ENCODE assay signal across 13 cellular contexts in the genomic region with DNA sequence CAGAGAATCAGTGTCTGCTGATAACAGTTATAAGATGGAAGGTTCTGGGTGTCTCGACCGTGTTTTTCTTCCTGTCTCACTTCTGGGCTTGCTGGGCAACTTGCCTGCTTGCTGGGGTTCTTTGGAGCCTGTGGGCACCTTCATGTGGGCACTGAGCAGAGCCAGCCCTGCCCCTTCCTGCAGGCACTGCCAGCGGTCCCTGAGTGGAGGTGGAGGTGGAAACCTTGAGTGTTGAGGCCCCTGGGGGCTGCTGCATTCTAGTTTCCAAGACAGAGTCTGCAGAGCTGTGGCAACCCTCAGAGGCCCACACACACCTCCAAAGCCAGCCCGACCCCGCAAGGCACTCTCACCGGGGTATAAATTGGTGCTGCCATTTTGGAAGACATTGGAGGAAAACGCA.
A peak's percentile ranks its signal among the peaks of the same experiment; 100 is the strongest.
DNase-seq lines count a peak whose midpoint lies in the region; ATAC-seq and TF ChIP-seq lines count a peak whose summit lies in the region.
"Had no signal": no experiment of that assay in that cellular context is flagged by ENCODE, and none has a peak within 500 bp of the region (broad histone marks: within the 10 kb centered on the region; RNA-seq: fewer than 3 reads in every experiment).

No MANE protein-coding gene starts in this region.

- H3K4me1 ChIP-seq in BLaER1 treated with 17β-estradiol and CSF1 and Interleukin-3, amounts not matched to agents 10 nM and 100 nM = peaks cover 34 to 49% (median 44%) of the 10 kb centered on the region in 10 experiments
- H3K4me1 ChIP-seq in Loucy (ENCODE audit: insufficient read depth, low read length, poor library complexity, severe bottlenecking) = peaks cover 50% of the 10 kb centered on the region
- H3K4me1 ChIP-seq in lower lobe of right lung = peaks cover 17% of the 10 kb centered on the region

- H4K20me1 ChIP-seq in BLaER1 treated with 17β-estradiol and CSF1 and Interleukin-3, amounts not matched to agents 10 nM and 100 nM = peaks cover 0 to 16% (median 0%) of the 10 kb centered on the region in 11 experiments; a peak in 4 of 22 replicates
- H4K20me1 ChIP-seq in Loucy (ENCODE audit: insufficient read depth, low read length, poor library complexity, severe bottlenecking) = no peaks in the 10 kb centered on the region

- intact Hi-C loops in lower lobe of right lung (cut with DNase I) (no loop called here), posterior vena cava (cut with DNase I) (loop anchor here in 1 of 2 donors (10.0 kb wide), 1 partner anchor 184 kb away; a partner anchor contains a TSS)

- H2AFZ ChIP-seq in Loucy (ENCODE audit: low read length) = no peak overlapping the region

- H3K4me3 Mint-ChIP-seq in activated naive CD8-positive, alpha-beta T cell treated with anti-CD3 and anti-CD28 coated beads, Interleukin-2, amount 50 U/mL, for 24 hours = peak overlapping the region; percentile 3
- H3K4me3 Mint-ChIP-seq: activated B cell treated with CpG ODN at 0.5 μM for 24 hours had no signal

- no peak overlapping the region for H3K4me3 ChIP-seq in BLaER1 treated with 17β-estradiol and CSF1 and Interleukin-3, amounts not matched to agents 10 nM and 100 nM
- no peak overlapping the region for H3K4me3 ChIP-seq in Loucy (ENCODE audit: low read length, poor library complexity, severe bottlenecking)
- H3K4me3 ChIP-seq in lower lobe of right lung = no peak overlapping the region

- TF ChIP-seq CTCF in Loucy (conservative IDR thresholded peaks at IDR 0.05; ENCODE audit: low read length) = no peak
- no peak for TF ChIP-seq CTCF in lower lobe of right lung (IDR thresholded peaks at IDR 0.05)

- H3K27me3 ChIP-seq in BLaER1 treated with 17β-estradiol and CSF1 and Interleukin-3, amounts not matched to agents 10 nM and 100 nM = no peaks in the 10 kb centered on the region
- H3K27me3 ChIP-seq in Loucy (ENCODE audit: insufficient read depth, low read length, poor library complexity, severe bottlenecking) = no peaks in the 10 kb centered on the region
- H3K27me3 ChIP-seq in lower lobe of right lung (ENCODE audit: low read depth) = no peaks in the 10 kb centered on the region

- H3K36me3 ChIP-seq in BLaER1 treated with 17β-estradiol and CSF1 and Interleukin-3, amounts not matched to agents 10 nM and 100 nM = peaks cover 13 to 49% (median 42%) of the 10 kb centered on the region in 11 experiments; a peak in 19 of 22 replicates
- H3K36me3 ChIP-seq in Loucy (ENCODE audit: insufficient read depth, low read length) (no peaks in the 10 kb centered on the region), lower lobe of right lung (no peaks in the 10 kb centered on the region)

- H3K27me3 Mint-ChIP-seq in activated naive CD8-positive, alpha-beta T cell treated with anti-CD3 and anti-CD28 coated beads, Interleukin-2, amount 50 U/mL, for 24 hours = no peaks in the 10 kb centered on the region
- H3K27me3 Mint-ChIP-seq: activated B cell treated with CpG ODN at 0.5 μM for 24 hours had no signal

- peaks cover 54% of the 10 kb centered on the region for H3K4me1 Mint-ChIP-seq in activated naive CD8-positive, alpha-beta T cell treated with anti-CD3 and anti-CD28 coated beads, Interleukin-2, amount 50 U/mL, for 24 hours

- no peaks in the 10 kb centered on the region for H3K9me2 ChIP-seq in Loucy (replicated peaks; ENCODE audit: low read depth, low read length)

- H3K79me2 ChIP-seq in Loucy (ENCODE audit: insufficient read depth, low read length) = peaks cover 13% of the 10 kb centered on the region; the same call in 1 of the 2 replicates

- H3K9ac ChIP-seq in BLaER1 treated with 17β-estradiol and CSF1 and Interleukin-3, amounts not matched to agents 10 nM and 100 nM = no peak overlapping the region
- H3K9ac ChIP-seq in Loucy (ENCODE audit: low read depth, low read length, poor library complexity, severe bottlenecking) = no peak overlapping the region
- H3K9ac ChIP-seq: KMS-11 had no signal

- no peaks in the 10 kb centered on the region for H3K9me3 Mint-ChIP-seq in activated naive CD8-positive, alpha-beta T cell treated with anti-CD3 and anti-CD28 coated beads, Interleukin-2, amount 50 U/mL, for 24 hours
- H3K9me3 Mint-ChIP-seq: activated B cell treated with CpG ODN at 0.5 μM for 24 hours had no signal

- H3K9me3 ChIP-seq in BLaER1 treated with 17β-estradiol and CSF1 and Interleukin-3, amounts not matched to agents 10 nM and 100 nM (replicated peaks in 1 of 11) = peaks cover 0 to 23% (median 14%) of the 10 kb centered on the region in 11 experiments; a peak in 18 of 22 replicates
- H3K9me3 ChIP-seq in Loucy (ENCODE audit: insufficient read depth, low read depth, low read length) (no peaks in the 10 kb centered on the region), lower lobe of right lung (no peaks in the 10 kb centered on the region)

- H3F3A ChIP-seq in Loucy (ENCODE audit: low read depth) = no peaks in the 10 kb centered on the region

- peak overlapping the region; percentile 26 for H3K27ac Mint-ChIP-seq in activated naive CD8-positive, alpha-beta T cell treated with anti-CD3 and anti-CD28 coated beads, Interleukin-2, amount 50 U/mL, for 24 hours
- H3K27ac Mint-ChIP-seq: activated B cell treated with CpG ODN at 0.5 μM for 24 hours had no signal

- no peaks in the 10 kb centered on the region for H3K36me3 Mint-ChIP-seq in activated naive CD8-positive, alpha-beta T cell treated with anti-CD3 and anti-CD28 coated beads, Interleukin-2, amount 50 U/mL, for 24 hours (ENCODE audit: low read depth)

- peak overlapping the region in 5 of 11 experiments; percentile 7 to 64 (median 44); a peak in 6 of 22 replicates for H3K27ac ChIP-seq in BLaER1 treated with 17β-estradiol and CSF1 and Interleukin-3, amounts not matched to agents 10 nM and 100 nM
- no peak overlapping the region for H3K27ac ChIP-seq in lower lobe of right lung
- H3K27ac ChIP-seq: KMS-11 had no signal

- peak overlapping the region in 10 of 11 experiments; percentile 10 to 83 (median 70); a peak in 18 of 22 replicates for H3K4me2 ChIP-seq in BLaER1 treated with 17β-estradiol and CSF1 and Interleukin-3, amounts not matched to agents 10 nM and 100 nM
- H3K4me2 ChIP-seq in Loucy (ENCODE audit: low read depth, low read length, poor library complexity, severe bottlenecking) = peak overlapping the region; percentile 29
- H3K4me2 ChIP-seq: KMS-11 had no signal

- ATAC-seq in activated naive CD8-positive, alpha-beta T cell treated with anti-CD3 and anti-CD28 coated beads, Interleukin-2, amount 50 U/mL, for 24 hours = peak; percentile 97
- ATAC-seq in HG03039 (IDR thresholded peaks at IDR 0.05; ENCODE audit: unreplicated experiment) = no peak
- no peak for ATAC-seq in lower lobe of right lung

- peak; percentile 59 for DNase-seq in activated naive CD8-positive, alpha-beta T cell treated with anti-CD3 and anti-CD28 coated beads, Interleukin-2, amount 50 U/mL, for 24 hours
- DNase-seq in stimulated activated CD8-positive, alpha-beta memory T cell treated with anti-CD3 and anti-CD28 coated beads, Interleukin-2, amount 100 ng/mL, for 48 hours (ENCODE audit: low read depth in 2 of 2) = peak; percentile 25 to 29
- DNase-seq in NCI-H524 (lab: John Stamatoyannopoulos, UW) = no peak
- DNase-seq in lower lobe of right lung = no peak
- DNase-seq in posterior vena cava (ENCODE audit: low spot score) = no peak
- DNase-seq: activated B cell treated with CpG ODN at 0.5 μM for 24 hours; effector CD4-positive, alpha-beta T cell; foreskin fibroblast; NCI-H1930 had no signal

Comparison
In these comparisons a context has a peak if more than half of its experiments do, and no peak if none do; other contexts are left out.
1. DNase-seq: peak in activated naive CD8-positive, alpha-beta T cell treated with anti-CD3 and anti-CD28 coated beads, Interleukin-2, amount 50 U/mL, for 24 hours (single experiment) and stimulated activated CD8-positive, alpha-beta memory T cell treated with anti-CD3 and anti-CD28 coated beads, Interleukin-2, amount 100 ng/mL, for 48 hours (2 of 2); none in NCI-H524 (0 of 2), lower lobe of right lung (single experiment) and posterior vena cava (single experiment).